Comparison of ENCODE assay signal across 9 cellular contexts in genomic region chr15:38069001-38069400, GRCh38.
DNase-seq lines count a peak whose midpoint lies in the region; ATAC-seq, FAIRE-seq and TF ChIP-seq lines count a peak whose summit lies in the region.
"Had no signal": no experiment of that assay in that cellular context is flagged by ENCODE, and none has a peak within 500 bp of the region (broad histone marks: within the 10 kb centered on the region; RNA-seq: fewer than 3 reads in every experiment).

No MANE protein-coding gene starts in this region.

- POLR2A ChIA-PET in GM12878 (lab: Charles Lee): interaction anchor here (1.0 to 2.4 kb wide), 6 partner anchors 11 to 27 kb away, joined by 3 to 11 read pairs (median 5); no protein-coding TSS in a partner anchor

- SMC1A ChIA-PET in GM12878 (lab: Charles Lee; ENCODE audit: uncharacterized antibody, unreplicated experiment): interaction anchor here (0.6 to 4.3 kb wide), 24 partner anchors 10 to 369 kb away, joined by 3 to 60 read pairs (median 5); partner anchors contain the start of gene SPRED1

- BruUV-seq in GM12878 (replicated peaks; lab: Mats Ljungman, UMichigan): no TSS peak

- in situ Hi-C loops in GM12878 (cut with MboI): no loop called here

- H3K27ac Mint-ChIP-seq in endothelial cell (ENCODE audit: unreplicated experiment): no peak overlapping the region

- H3K4me3 Mint-ChIP-seq in endothelial cell (ENCODE audit: unreplicated experiment): no peak overlapping the region

- peak; percentile 78 for ATAC-seq in GM18511 (IDR thresholded peaks at IDR 0.05; ENCODE audit: unreplicated experiment)
- peak; percentile 85 for ATAC-seq in HG02938 (IDR thresholded peaks at IDR 0.05; ENCODE audit: unreplicated experiment)
- ATAC-seq in GM12878: peak; percentile 80

- no peaks in the 10 kb centered on the region for H3K9me3 Mint-ChIP-seq in endothelial cell (ENCODE audit: unreplicated experiment)
- H3K9me3 Mint-ChIP-seq: naive B cell had no signal

- no peak for TF ChIP-seq POLR2A in GM12878 (IDR thresholded peaks at IDR 0.05; ENCODE audit: low read depth, low read length)

- intact Hi-C loops in GM12878 (cut with micrococcal nuclease; ENCODE audit: unreplicated experiment): loop anchor here (1.0 kb wide), 1 partner anchor 16 kb away; no protein-coding TSS in a partner anchor

- DNase-seq in AG09309 (ENCODE audit: low read depth): no peak
- DNase-seq in NCI-H69 (lab: John Stamatoyannopoulos, UW): peak; percentile 96
- DNase-seq in GM12878 (ENCODE audit: low read depth, low spot score): peak; percentile 74
- peak; percentile 84 for DNase-seq in stromal cell of bone marrow (ENCODE audit: low read depth)
- no peak for DNase-seq in endothelial cell (ENCODE audit: low spot score)
- DNase-seq: naive B cell had no signal

- peaks cover 25% of the 10 kb centered on the region for H3K4me1 ChIP-seq in GM12878 (ENCODE audit: control insufficient read depth, insufficient read depth, low read length)

- no peak overlapping the region for H3K9ac ChIP-seq in GM12878 (ENCODE audit: control insufficient read depth, insufficient read depth, low read length)

- WGBS in GM12878 (ENCODE audit: insufficient coverage, insufficient replicate concordance, low lambda C conversion rate, missing lambda C conversion rate): 0% methylated on average over 6 of the region's 6 CpGs

- H3K36me3 ChIP-seq in GM12878 (ENCODE audit: control insufficient read depth in 2 of 2, insufficient read depth in 2 of 2, low read length in 1 of 2): no peaks in the 10 kb centered on the region

- RAD21 ChIA-PET in GM12878 (lab: Charles Lee; ENCODE audit: unreplicated experiment): interaction anchor here (0.9 to 2.5 kb wide), 15 partner anchors 9 to 282 kb away, joined by 3 to 25 read pairs (median 4); partner anchors contain the start of gene SPRED1

- no peak overlapping the region for H3K27ac ChIP-seq in GM12878 (ENCODE audit: control insufficient read depth, insufficient read depth)
- H3K27ac ChIP-seq in layer of hippocampus (ENCODE audit: low read depth, low read length): peak overlapping the region; percentile 42

- TF ChIP-seq CTCF in AG09309 (IDR thresholded peaks at IDR 0.05; ENCODE audit: control insufficient read depth, insufficient read depth, low read depth, low read length, missing control alignments) (no peak), GM12878 (IDR thresholded peaks at IDR 0.05 in 2 of 3, conservative IDR thresholded peaks at IDR 0.05 in 1 of 3; ENCODE audit: control insufficient read depth in 2 of 3, extremely low read depth in 1 of 3, insufficient read depth in 1 of 3, low read depth in 3 of 3, low read length in 3 of 3) (no peak), endothelial cell (IDR thresholded peaks at IDR 0.05; ENCODE audit: unreplicated experiment) (no peak)

- CTCF ChIA-PET in GM12878 (lab: Yijun Ruan, JAX): interaction anchor here (0.7 to 2.7 kb wide), 10 partner anchors 9 to 282 kb away, joined by 3 to 18 read pairs (median 4); no protein-coding TSS in a partner anchor

- peak; percentile 89 for FAIRE-seq in GM12878 (lab: Jason Lieb, UNC)

- H3K27me3 ChIP-seq in GM12878 (replicated peaks in 1 of 2; ENCODE audit: control insufficient read depth in 2 of 2, insufficient read depth in 2 of 2, low read length in 1 of 2) (no peaks in the 10 kb centered on the region), layer of hippocampus (ENCODE audit: control insufficient read depth, insufficient read depth, low read length) (no peaks in the 10 kb centered on the region)

- H3K4me2 ChIP-seq in GM12878 (ENCODE audit: control insufficient read depth, insufficient read depth): peak overlapping the region; percentile 17

- no peak for TF ChIP-seq RAD21 in GM12878 (IDR thresholded peaks at IDR 0.05; ENCODE audit: insufficient read depth, low read depth, low read length)

- no peak overlapping the region; the same call in 1 of the 2 replicates for H2AFZ ChIP-seq in GM12878 (ENCODE audit: control insufficient read depth, low read depth, low read length)

- no peaks in the 10 kb centered on the region for H4K20me1 ChIP-seq in GM12878 (ENCODE audit: control insufficient read depth, insufficient read depth)

- TF ChIP-seq EP300 in GM12878 (IDR thresholded peaks at IDR 0.05; ENCODE audit: borderline replicate concordance in 1 of 2, control insufficient read depth in 1 of 2, low read depth in 2 of 2, low read length in 2 of 2): peak; percentile 69 to 87; a peak in 3 of 4 replicates

- no peaks in the 10 kb centered on the region for H3K9me3 ChIP-seq in GM12878 (replicated peaks; ENCODE audit: control insufficient read depth, insufficient read depth, low read length)

- no peaks in the 10 kb centered on the region for H3K36me3 Mint-ChIP-seq in endothelial cell (ENCODE audit: low read depth, unreplicated experiment)
- H3K36me3 Mint-ChIP-seq: naive B cell had no signal

- H3K27me3 Mint-ChIP-seq in endothelial cell (ENCODE audit: unreplicated experiment): peaks cover 6% of the 10 kb centered on the region

- H3K4me3 ChIP-seq in AG09309 (ENCODE audit: control insufficient read depth, low read depth, low read length) (peak overlapping the region; percentile 27), GM12878 (0 out of 2 replicates have a peak overlapping the region, but pooled peaks have one; percentile 15)

- peaks cover 29% of the 10 kb centered on the region for H3K4me1 Mint-ChIP-seq in endothelial cell (ENCODE audit: unreplicated experiment)

- H3K79me2 ChIP-seq in GM12878 (ENCODE audit: control insufficient read depth, insufficient read depth, low read length): no peaks in the 10 kb centered on the region

TF ChIP-seq in GM12878, 131 proteins besides CTCF, POLR2A, EP300 and RAD21 (continues in another document):
- TF ChIP-seq FOXK2 (IDR thresholded peaks at IDR 0.05) (no peak), SMC3 (IDR thresholded peaks at IDR 0.05; ENCODE audit: borderline replicate concordance, low read length) (0 out of 2 replicates have a peak, but pooled peaks have one; percentile 6), EED (IDR thresholded peaks at IDR 0.05; ENCODE audit: low read depth) (peak; percentile 94), JUND (IDR thresholded peaks at IDR 0.05; ENCODE audit: low read depth, low read length) (peak; percentile 91), DPF2 (IDR thresholded peaks at IDR 0.05) (peak; percentile 90), E2F8 (IDR thresholded peaks at IDR 0.05; ENCODE audit: low read depth, partially characterized antibody) (no peak), SPI1 (IDR thresholded peaks at IDR 0.05; ENCODE audit: borderline replicate concordance, insufficient read depth, low read depth, low read length) (0 out of 2 replicates have a peak, but pooled peaks have one; percentile 7), IKZF2 (IDR thresholded peaks at IDR 0.05) (peak; percentile 90 to 93), CEBPB (IDR thresholded peaks at IDR 0.05; ENCODE audit: borderline replicate concordance in 1 of 2, low read depth in 2 of 2, low read length in 2 of 2) (peak in 1 of 2 experiments; percentile 76; a peak in 2 of 4 replicates), SMAD1 (IDR thresholded peaks at IDR 0.05; ENCODE audit: low read depth, partially characterized antibody) (no peak), MTA2 (IDR thresholded peaks at IDR 0.05; ENCODE audit: low read depth) (peak; percentile 85), MXI1 (IDR thresholded peaks at IDR 0.05; ENCODE audit: low read depth, low read length) (0 out of 2 replicates have a peak, but pooled peaks have one; percentile 7), SRF (IDR thresholded peaks at IDR 0.05; ENCODE audit: low read depth in 2 of 2, low read length in 2 of 2) (peak in 1 of 2 experiments; percentile 50; a peak in 1 of 4 replicates), ZBED1 (IDR thresholded peaks at IDR 0.05; ENCODE audit: borderline replicate concordance) (peak; percentile 73; the same call in 1 of the 2 replicates), CREB1 (IDR thresholded peaks at IDR 0.05; ENCODE audit: low read depth) (peak; percentile 71; the same call in 1 of the 2 replicates), STAT3 (IDR thresholded peaks at IDR 0.05; ENCODE audit: low read depth, low read length) (peak; percentile 65; the same call in 1 of the 2 replicates), PBX3 (IDR thresholded peaks at IDR 0.05; ENCODE audit: insufficient replicate concordance, low read depth, low read length) (peak; percentile 64), SREBF1 (IDR thresholded peaks at IDR 0.05; ENCODE audit: low read length) (peak; percentile 53; the same call in 1 of the 2 replicates), RCOR1 (conservative IDR thresholded peaks at IDR 0.05; ENCODE audit: low read depth, low read length) (peak; percentile 81; the same call in 1 of the 2 replicates), ZNF24 (IDR thresholded peaks at IDR 0.05) (no peak)

Comparison
In these comparisons a context has a peak if more than half of its experiments do, and no peak if none do; other contexts are left out.
1. DNase-seq: peak in NCI-H69 (single experiment), GM12878 (single experiment) and stromal cell of bone marrow (single experiment); none in AG09309 (single experiment) and endothelial cell (single experiment).
2. Peak in every context shown above with its lines, with median percentiles within 50 percentile points of each other: ATAC-seq.